Comparison of ENCODE assay signal across 13 cellular contexts in genomic region chr6:130632897-130633296, GRCh38.
DNase-seq lines count a peak whose midpoint lies in the region; ATAC-seq, FAIRE-seq and TF ChIP-seq lines count a peak whose summit lies in the region.
"Had no signal": no experiment of that assay in that cellular context is flagged by ENCODE, and none has a peak within 500 bp of the region (broad histone marks: within the 10 kb centered on the region; RNA-seq: fewer than 3 reads in every experiment).

No MANE protein-coding gene starts in this region.

- H3K36me3 Mint-ChIP-seq in GM23338 (ENCODE audit: low read depth): peaks cover 1% of the 10 kb centered on the region; the same call in 1 of the 3 replicates
- H3K36me3 Mint-ChIP-seq in endodermal cell (ENCODE audit: low read depth): no peaks in the 10 kb centered on the region
- no peaks in the 10 kb centered on the region for H3K36me3 Mint-ChIP-seq in nephron progenitor cell (ENCODE audit: low read depth)
- H3K36me3 Mint-ChIP-seq: CD4-positive, CD25-positive, alpha-beta regulatory T cell had no signal

- H3K79me2 ChIP-seq in GM23338 (replicated peaks; ENCODE audit: insufficient read depth) (no peaks in the 10 kb centered on the region), OCI-LY7 (ENCODE audit: insufficient read depth, low read depth, low read length) (no peaks in the 10 kb centered on the region)

- H3K27me3 Mint-ChIP-seq in GM23338 (ENCODE audit: insufficient read depth, low read depth, poor library complexity): no peaks in the 10 kb centered on the region
- no peaks in the 10 kb centered on the region for H3K27me3 Mint-ChIP-seq in endodermal cell (ENCODE audit: insufficient read depth)
- H3K27me3 Mint-ChIP-seq in nephron progenitor cell (ENCODE audit: low read depth, poor library complexity): peaks cover 7% of the 10 kb centered on the region
- H3K27me3 Mint-ChIP-seq: B cell; CD4-positive, CD25-positive, alpha-beta regulatory T cell had no signal

- no peak overlapping the region for H3K9ac ChIP-seq in endodermal cell (ENCODE audit: extremely low read depth, low read length, poor library complexity, severe bottlenecking)

- POLR2A ChIA-PET in OCI-LY7 (lab: Charles Lee): no interaction called here

- H3K9me2 ChIP-seq in GM23338 (ENCODE audit: insufficient read depth) (no peaks in the 10 kb centered on the region), OCI-LY7 (ENCODE audit: insufficient read depth, low read length) (no peaks in the 10 kb centered on the region)

- no peak overlapping the region for H2AFZ ChIP-seq in GM23338
- no peak overlapping the region for H2AFZ ChIP-seq in OCI-LY7 (ENCODE audit: low read length)

- TF ChIP-seq CTCF in GM23338 (conservative IDR thresholded peaks at IDR 0.05; ENCODE audit: low read depth in 2 of 2) (no peak), endodermal cell (conservative IDR thresholded peaks at IDR 0.05) (no peak), nephron progenitor cell (IDR thresholded peaks at IDR 0.05) (no peak), OCI-LY7 (conservative IDR thresholded peaks at IDR 0.05; ENCODE audit: low read length) (no peak)

- WGBS in endodermal cell (ENCODE audit: insufficient coverage in 1 of 2, insufficient read length in 1 of 2), 2 experiments: 20 to 47% methylated on average over 1 to 2 of the region's 2 CpGs

- H3K9me3 ChIP-seq in endodermal cell (ENCODE audit: control insufficient read depth, low read length): no peaks in the 10 kb centered on the region
- no peaks in the 10 kb centered on the region for H3K9me3 ChIP-seq in OCI-LY7 (ENCODE audit: low read length)

- no peak overlapping the region for H3K27ac ChIP-seq in GM23338 (ENCODE audit: low read depth)
- no peak overlapping the region for H3K27ac ChIP-seq in endodermal cell (ENCODE audit: low read depth, low read length)
- H3K27ac ChIP-seq in OCI-LY7 (ENCODE audit: low read depth, low read length, poor library complexity, severe bottlenecking): no peak overlapping the region

- CTCF ChIA-PET in OCI-LY7 (lab: Charles Lee; ENCODE audit: unreplicated experiment): no interaction called here

- TF ChIP-seq POLR2A in GM12891 (IDR thresholded peaks at IDR 0.05; ENCODE audit: low read depth, low read length): no peak

- H3K9me3 Mint-ChIP-seq in GM23338 (peaks cover 2% of the 10 kb centered on the region; the same call in 2 of the 3 replicates), endodermal cell (peaks cover 2% of the 10 kb centered on the region), nephron progenitor cell (peaks cover 20% of the 10 kb centered on the region)

- no peaks in the 10 kb centered on the region for H3K4me1 ChIP-seq in GM23338 (ENCODE audit: insufficient read depth)
- H3K4me1 ChIP-seq in endodermal cell (ENCODE audit: control insufficient read depth, insufficient read depth, low read length): no peaks in the 10 kb centered on the region
- H3K4me1 ChIP-seq in OCI-LY7 (ENCODE audit: insufficient read depth, low read length, poor library complexity, severe bottlenecking): no peaks in the 10 kb centered on the region

- H3K4me3 ChIP-seq in GM23338 (no peak overlapping the region), endodermal cell (ENCODE audit: low read length) (no peak overlapping the region), OCI-LY7 (ENCODE audit: low read depth, low read length, poor library complexity, severe bottlenecking) (no peak overlapping the region)

- H3K4me1 Mint-ChIP-seq in GM23338 (peaks cover 11% of the 10 kb centered on the region; the same call in 2 of the 3 replicates), endodermal cell (peaks cover 7% of the 10 kb centered on the region), nephron progenitor cell (peaks cover 20% of the 10 kb centered on the region)
- H3K4me1 Mint-ChIP-seq: B cell had no signal

- peak; percentile 56 for DNase-seq in GM23338 (ENCODE audit: low spot score)
- DNase-seq in HuH-7.5 (ENCODE audit: low spot score): peak; percentile 10
- DNase-seq in endodermal cell: peak; percentile 58
- DNase-seq in nephron progenitor cell: no peak
- DNase-seq in mucosa of gallbladder (ENCODE audit: low spot score): no peak
- no peak for DNase-seq in OCI-LY7 (ENCODE audit: low spot score)
- DNase-seq in GM12891 (ENCODE audit: insufficient read length, low spot score): no peak
- no peak for DNase-seq in AG20443 (ENCODE audit: low spot score)
- DNase-seq: CD4-positive, CD25-positive, alpha-beta regulatory T cell; EL had no signal

- intact Hi-C loops in OCI-LY7 (cut with micrococcal nuclease; ENCODE audit: unreplicated experiment): no loop called here

- FAIRE-seq in GM12891 (lab: Jason Lieb, UNC): no peak

- H3K27me3 ChIP-seq in GM23338 (ENCODE audit: insufficient read depth) (no peaks in the 10 kb centered on the region), endodermal cell (ENCODE audit: control insufficient read depth, insufficient read depth, low read length, poor library complexity, severe bottlenecking) (no peaks in the 10 kb centered on the region)

- BruUV-seq in OCI-LY7 (replicated peaks; lab: Mats Ljungman, UMichigan): no TSS peak

- H3K27ac Mint-ChIP-seq in GM23338 (no peak overlapping the region), endodermal cell (no peak overlapping the region), nephron progenitor cell (peak overlapping the region; percentile 72)
- H3K27ac Mint-ChIP-seq: B cell; CD4-positive, CD25-positive, alpha-beta regulatory T cell had no signal

- peak; percentile 92 for ATAC-seq in GM23338
- ATAC-seq: Panc1, Right ventricle myocardium inferior had no signal

- H3K4me3 Mint-ChIP-seq in GM23338: no peak overlapping the region
- H3K4me3 Mint-ChIP-seq in endodermal cell: no peak overlapping the region
- H3K4me3 Mint-ChIP-seq in nephron progenitor cell: no peak overlapping the region
- H3K4me3 Mint-ChIP-seq: B cell; CD4-positive, CD25-positive, alpha-beta regulatory T cell had no signal

- H3K4me2 ChIP-seq in GM23338: no peak overlapping the region
- no peak overlapping the region for H3K4me2 ChIP-seq in OCI-LY7 (ENCODE audit: low read length)

- H3F3A ChIP-seq in GM23338 (replicated peaks; ENCODE audit: low read depth): no peaks in the 10 kb centered on the region

- H4K20me1 ChIP-seq in GM23338 (replicated peaks; ENCODE audit: insufficient read depth) (no peaks in the 10 kb centered on the region), OCI-LY7 (ENCODE audit: insufficient read depth, low read length) (no peaks in the 10 kb centered on the region)

- no peaks in the 10 kb centered on the region for H3K36me3 ChIP-seq in GM23338 (ENCODE audit: insufficient read depth)
- H3K36me3 ChIP-seq in endodermal cell (ENCODE audit: control insufficient read depth, insufficient read depth, low read length): no peaks in the 10 kb centered on the region
- no peaks in the 10 kb centered on the region for H3K36me3 ChIP-seq in OCI-LY7 (ENCODE audit: insufficient read depth, low read length)

TF ChIP-seq in GM23338, 12 proteins besides CTCF, POLR2A, EP300 and RAD21 (continues in another document):
- no peak for TF ChIP-seq ZNF331 (CRISPR knock-in tag; IDR thresholded peaks at IDR 0.05; ENCODE audit: low read depth)
- no peak for TF ChIP-seq ETS1 (IDR thresholded peaks at IDR 0.05)
- TF ChIP-seq STAT1 (IDR thresholded peaks at IDR 0.05; ENCODE audit: unreplicated experiment): no peak

TF ChIP-seq in GM12891, 5 proteins besides CTCF, POLR2A, EP300 and RAD21:
- TF ChIP-seq SPI1 (IDR thresholded peaks at IDR 0.05; ENCODE audit: low read depth, low read length) (no peak), POU2F2 (IDR thresholded peaks at IDR 0.05; ENCODE audit: low read depth, low read length) (no peak), TAF1 (IDR thresholded peaks at IDR 0.05; ENCODE audit: low read depth, low read length) (no peak), POLR2AphosphoS5 (IDR thresholded peaks at IDR 0.05; ENCODE audit: low read depth, low read length) (no peak), PAX5 (IDR thresholded peaks at IDR 0.05; ENCODE audit: insufficient read depth, low read length, severe bottlenecking) (no peak)
TF ChIP-seq in GM12891: peak in this region for 0.

Comparison
In these comparisons a context has a peak if more than half of its experiments do, and no peak if none do; other contexts are left out.
1. DNase-seq: peak in GM23338 (single experiment), HuH-7.5 (single experiment) and endodermal cell (single experiment); none in nephron progenitor cell (single experiment), mucosa of gallbladder (single experiment), OCI-LY7 (single experiment), GM12891 (single experiment) and AG20443 (single experiment).